ENCODE assay signal across 21 cellular contexts in the genomic region with DNA sequence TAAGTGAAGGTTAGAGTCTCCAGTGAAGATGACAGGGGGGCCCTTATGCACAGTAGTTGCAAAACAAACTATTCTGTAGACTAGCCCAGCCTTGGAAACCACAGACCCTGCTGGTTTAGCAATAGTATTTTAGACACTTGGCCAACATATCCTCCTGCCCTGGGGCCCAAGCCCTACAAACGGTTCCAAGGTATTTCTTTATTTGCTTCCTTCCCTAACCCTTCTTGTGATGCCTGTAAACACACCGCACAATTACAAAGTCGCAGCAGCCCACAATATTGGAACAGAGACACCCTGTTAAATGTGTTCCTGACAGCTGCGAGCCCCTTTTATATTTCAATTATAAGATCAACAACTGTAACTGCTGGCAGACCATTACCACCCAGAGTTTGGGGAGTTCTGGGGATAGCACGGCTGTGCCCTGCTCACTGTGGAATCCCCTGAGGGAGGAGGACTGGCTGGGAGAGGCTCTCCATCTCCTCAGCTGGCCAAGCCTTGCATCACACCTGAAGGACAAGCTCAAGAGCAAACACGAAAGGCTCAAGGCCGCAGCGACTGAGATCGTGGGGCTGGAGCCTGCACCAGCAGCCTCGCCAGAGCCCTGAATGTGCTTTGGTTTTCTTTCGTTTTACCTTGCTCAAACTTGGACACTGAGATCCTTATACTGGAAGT.
DNase-seq lines count a peak whose midpoint lies in the region; TF ChIP-seq lines count a peak whose summit lies in the region.
"Had no signal": no experiment of that assay in that cellular context is flagged by ENCODE, and none has a peak within 500 bp of the region (broad histone marks: within the 10 kb centered on the region; RNA-seq: fewer than 3 reads in every experiment).

No MANE protein-coding gene starts in this region.

- peaks cover 14% of the 10 kb centered on the region for H3K4me1 Mint-ChIP-seq in endodermal cell
- H3K4me1 Mint-ChIP-seq: memory B cell, naive B cell had no signal

- no peaks in the 10 kb centered on the region for H3K4me1 ChIP-seq in endodermal cell (ENCODE audit: control insufficient read depth, insufficient read depth, low read length)
- peaks cover 7% of the 10 kb centered on the region for H3K4me1 ChIP-seq in testis
- H3K4me1 ChIP-seq: gastrocnemius medialis had no signal

- H3K4me3 ChIP-seq in endodermal cell (ENCODE audit: low read length): no peak overlapping the region
- H3K4me3 ChIP-seq in testis: no peak overlapping the region
- H3K4me3 ChIP-seq: gastrocnemius medialis had no signal

- peaks cover 10% of the 10 kb centered on the region for H3K9me3 ChIP-seq in endodermal cell (ENCODE audit: control insufficient read depth, low read length)
- no peaks in the 10 kb centered on the region for H3K9me3 ChIP-seq in testis
- H3K9me3 ChIP-seq: gastrocnemius medialis had no signal

- intact Hi-C loops in testis (cut with DNase I; ENCODE audit: low total_unique reads): no loop called here
- intact Hi-C loops in posterior vena cava (cut with DNase I): no loop called here

- H3K9me3 Mint-ChIP-seq in endodermal cell: peaks cover 27% of the 10 kb centered on the region

- no peak overlapping the region for H3K27ac ChIP-seq in endodermal cell (ENCODE audit: low read depth, low read length)
- H3K27ac ChIP-seq in testis: no peak overlapping the region
- H3K27ac ChIP-seq: 22Rv1, gastrocnemius medialis had no signal

- H3K27me3 ChIP-seq in endodermal cell (ENCODE audit: control insufficient read depth, insufficient read depth, low read length, poor library complexity, severe bottlenecking): no peaks in the 10 kb centered on the region
- H3K27me3 ChIP-seq in testis: no peaks in the 10 kb centered on the region
- H3K27me3 ChIP-seq: gastrocnemius medialis had no signal

- no peak overlapping the region for H3K4me3 Mint-ChIP-seq in endodermal cell
- H3K4me3 Mint-ChIP-seq: activated naive CD8-positive, alpha-beta T cell; HFFc6; memory B cell; naive B cell had no signal

- DNase-seq in NCI-H146 (lab: John Stamatoyannopoulos, UW) (peak; percentile 34), NCI-H146 treated with DMSO at 0.1 percent for 48 hours (lab: John Stamatoyannopoulos, UW; ENCODE audit: unreplicated experiment) (no peak), NOMO-1 treated with DMSO at 0.1 percent for 48 hours (lab: John Stamatoyannopoulos, UW; ENCODE audit: unreplicated experiment) (peak; percentile 94), endodermal cell (peak; percentile 64), testis (peak; percentile 20), DMS53 (lab: John Stamatoyannopoulos, UW) (no peak), posterior vena cava (ENCODE audit: low spot score) (no peak), ureter (ENCODE audit: low spot score) (no peak)
- DNase-seq: activated CD4-positive, alpha-beta T cell treated with anti-CD3 and anti-CD28 coated beads for 1 hour; activated CD8-positive, alpha-beta memory T cell treated with anti-CD3 and anti-CD28 coated beads for 24 hours; effector CD4-positive, alpha-beta T cell; gastrocnemius medialis; HFFc6; kidney; naive B cell; NCI-H1694 treated with DMSO at 0.1 percent for 48 hours; NCI-H82; stimulated activated naive CD4-positive, alpha-beta T cell treated with Interleukin-2 at 50 U/mL for 16 hours had no signal

- 86 to 89% methylated on average over 8 to 11 of the region's 11 CpGs for WGBS in endodermal cell (ENCODE audit: insufficient coverage in 1 of 2, insufficient read length in 1 of 2), 2 experiments
- WGBS in testis, 2 donors: 63 to 72% methylated on average over 11 of the region's 11 CpGs

- H3K36me3 Mint-ChIP-seq in endodermal cell (ENCODE audit: low read depth): peaks cover 4% of the 10 kb centered on the region
- H3K36me3 Mint-ChIP-seq: activated naive CD8-positive, alpha-beta T cell; memory B cell; naive B cell had no signal

- no peak for TF ChIP-seq POLR2A in testis (IDR thresholded peaks at IDR 0.05)

- H3K9ac ChIP-seq in endodermal cell (ENCODE audit: extremely low read depth, low read length, poor library complexity, severe bottlenecking): no peak overlapping the region

- TF ChIP-seq CTCF in endodermal cell (conservative IDR thresholded peaks at IDR 0.05) (peak; percentile 47), testis (IDR thresholded peaks at IDR 0.05) (no peak)

- H3K27me3 Mint-ChIP-seq in endodermal cell (ENCODE audit: insufficient read depth): no peaks in the 10 kb centered on the region
- H3K27me3 Mint-ChIP-seq: activated naive CD8-positive, alpha-beta T cell; memory B cell had no signal

- no peaks in the 10 kb centered on the region for H3K36me3 ChIP-seq in endodermal cell (ENCODE audit: control insufficient read depth, insufficient read depth, low read length)
- H3K36me3 ChIP-seq in testis (ENCODE audit: low read depth, missing control alignments): no peaks in the 10 kb centered on the region
- H3K36me3 ChIP-seq: gastrocnemius medialis had no signal

- no peak overlapping the region for H3K27ac Mint-ChIP-seq in endodermal cell
- H3K27ac Mint-ChIP-seq: activated naive CD8-positive, alpha-beta T cell; HFFc6; memory B cell; naive B cell had no signal

Comparison
In these comparisons a context has a peak if more than half of its experiments do, and no peak if none do; other contexts are left out.
1. DNase-seq: peak in NCI-H146 (single experiment), NOMO-1 treated with DMSO at 0.1 percent for 48 hours (single experiment), endodermal cell (single experiment) and testis (single experiment); none in NCI-H146 treated with DMSO at 0.1 percent for 48 hours (single experiment), DMS53 (single experiment), posterior vena cava (single experiment) and ureter (single experiment).